ENCODE assay signal across 16 cellular contexts in the genomic region with DNA sequence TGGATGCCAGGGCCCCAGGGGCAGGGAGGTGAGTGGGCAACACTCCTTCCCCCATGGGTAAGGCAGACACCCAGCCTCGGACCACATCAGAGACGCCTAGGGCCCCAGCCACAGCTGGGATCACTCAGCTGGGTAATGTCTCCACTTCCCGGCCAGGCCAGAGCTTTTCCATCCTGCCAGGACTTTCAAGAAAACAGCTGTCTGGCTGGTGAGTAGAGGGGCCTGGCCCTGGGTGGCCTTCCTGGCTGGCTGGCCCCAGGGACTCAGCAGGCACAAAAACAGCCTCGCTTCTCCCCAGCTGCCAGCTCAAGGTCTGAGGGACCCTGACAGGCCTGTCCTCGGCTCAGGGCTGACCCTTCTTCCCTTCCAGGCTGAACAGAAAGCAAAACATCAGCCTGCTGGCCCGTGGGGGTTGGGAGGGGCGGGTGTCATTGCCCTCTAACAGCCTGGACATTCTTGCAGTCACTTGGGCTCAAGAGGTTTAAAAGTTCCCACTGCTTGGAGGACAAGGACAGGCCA. TPM values are rescaled to one million over a fixed set of nuclear protein-coding genes. Genes with fewer than 3 reads are reported as not detected.
DNase-seq lines count a peak whose midpoint lies in the region; ATAC-seq and TF ChIP-seq lines count a peak whose summit lies in the region.
"Had no signal": no experiment of that assay in that cellular context is flagged by ENCODE, and none has a peak within 500 bp of the region (broad histone marks: within the 10 kb centered on the region; RNA-seq: fewer than 3 reads in every experiment).

No MANE protein-coding gene starts in this region.

- H3K27me3 Mint-ChIP-seq in activated T-helper 17 cell treated with anti-CD3 and anti-CD28 coated beads, Interleukin-2, amount 50 U/mL, for 72 hours = peaks cover 15% of the 10 kb centered on the region

- H3K36me3 ChIP-seq in tibial nerve = no peaks in the 10 kb centered on the region

- TF ChIP-seq CTCF in tibial nerve (IDR thresholded peaks at IDR 0.05) = no peak

- H3K9me3 ChIP-seq in tibial nerve = no peaks in the 10 kb centered on the region

- TF ChIP-seq EP300 in tibial nerve (IDR thresholded peaks at IDR 0.05) = no peak

- peak; percentile 87 for ATAC-seq in Right ventricle myocardium superior (ENCODE audit: poor library complexity)
- ATAC-seq in activated T-helper 17 cell treated with anti-CD3 and anti-CD28 coated beads, Interleukin-2, amount 50 U/mL, for 72 hours (replicated peaks) = no peak
- ATAC-seq in GM18907 (IDR thresholded peaks at IDR 0.05; ENCODE audit: unreplicated experiment) = no peak
- ATAC-seq: stimulated activated effector memory CD8-positive, alpha-beta T cell treated with anti-CD3 and anti-CD28 coated beads, Interleukin-12 subunit alpha, Interleukin-12 subunit beta, amount 100 ng/mL, for 72 hours had no signal

- intact Hi-C loops in Right ventricle myocardium superior (cut with DNase I) = loop anchor here (10.0 kb wide), 2 partner anchors 78 to 142 kb away; no protein-coding TSS in a partner anchor

- no peak for TF ChIP-seq POLR2A in tibial nerve (IDR thresholded peaks at IDR 0.05)

- no peaks in the 10 kb centered on the region for H3K36me3 Mint-ChIP-seq in activated T-helper 17 cell treated with anti-CD3 and anti-CD28 coated beads, Interleukin-2, amount 50 U/mL, for 72 hours (ENCODE audit: low read depth)
- H3K36me3 Mint-ChIP-seq: stimulated activated effector memory CD8-positive, alpha-beta T cell treated with anti-CD3 and anti-CD28 coated beads, Interleukin-12 subunit alpha, Interleukin-12 subunit beta, amount 100 ng/mL, for 72 hours had no signal

- no peaks in the 10 kb centered on the region for H3K9me3 Mint-ChIP-seq in activated T-helper 17 cell treated with anti-CD3 and anti-CD28 coated beads, Interleukin-2, amount 50 U/mL, for 72 hours
- H3K9me3 Mint-ChIP-seq: stimulated activated effector memory CD8-positive, alpha-beta T cell treated with anti-CD3 and anti-CD28 coated beads, Interleukin-12 subunit alpha, Interleukin-12 subunit beta, amount 100 ng/mL, for 72 hours had no signal

- peaks cover 0 to 10% (median 0%) of the 10 kb centered on the region in 4 donors for H3K4me1 ChIP-seq in tibial nerve

- no peak overlapping the region for H3K4me3 Mint-ChIP-seq in activated T-helper 17 cell treated with anti-CD3 and anti-CD28 coated beads, Interleukin-2, amount 50 U/mL, for 72 hours
- H3K4me3 Mint-ChIP-seq: stimulated activated effector memory CD8-positive, alpha-beta T cell treated with anti-CD3 and anti-CD28 coated beads, Interleukin-12 subunit alpha, Interleukin-12 subunit beta, amount 100 ng/mL, for 72 hours had no signal

- POLR2A ChIA-PET in HEK293T (lab: Yijun Ruan, JAX) = no interaction called here

- H3K27me3 ChIP-seq in tibial nerve = no peaks in the 10 kb centered on the region

- H3K27ac Mint-ChIP-seq in activated T-helper 17 cell treated with anti-CD3 and anti-CD28 coated beads, Interleukin-2, amount 50 U/mL, for 72 hours = no peak overlapping the region
- H3K27ac Mint-ChIP-seq: stimulated activated effector memory CD8-positive, alpha-beta T cell treated with anti-CD3 and anti-CD28 coated beads, Interleukin-12 subunit alpha, Interleukin-12 subunit beta, amount 100 ng/mL, for 72 hours had no signal

- no peak overlapping the region for H3K4me3 ChIP-seq in tibial nerve

- CTCF ChIA-PET in HEK293T (lab: Yijun Ruan, JAX) = interaction anchor here (1.3 kb wide), 1 partner anchor 14 kb away, joined by 3 read pairs; no protein-coding TSS in a partner anchor

- peaks cover 4% of the 10 kb centered on the region for H3K4me1 Mint-ChIP-seq in activated T-helper 17 cell treated with anti-CD3 and anti-CD28 coated beads, Interleukin-2, amount 50 U/mL, for 72 hours

- WGBS in tibial nerve, 2 donors = 18 to 22% methylated on average over 4 to 6 of the region's 7 CpGs

- H3K27ac ChIP-seq in tibial nerve = peak overlapping the region in 3 of 4 donors; percentile 33 to 62 (median 59)
- H3K27ac ChIP-seq: HL-60 had no signal

- DNase-seq in RPMI7951 (ENCODE audit: low read depth) = peak; percentile 93
- peak; percentile 80 for DNase-seq in Right ventricle myocardium superior
- peak; percentile 21 for DNase-seq in myocyte (ENCODE audit: low read depth)
- no peak for DNase-seq in tibial nerve (ENCODE audit: low spot score in 2 of 2)
- no peak for DNase-seq in HEK293T (ENCODE audit: extremely low spot score)
- no peak for DNase-seq in iPS-NIHi7 (ENCODE audit: extremely low spot score)
- DNase-seq: activated CD4-positive, alpha-beta T cell treated with anti-CD3 and anti-CD28 coated beads, Interleukin-2, amount 50 U/mL, for 1 hour; caudate nucleus; erythroblast; MM.1S; NCI-H2171 treated with DMSO at 0.1 percent for 48 hours; T-helper 1 cell had no signal

TF ChIP-seq in HEK293T, 16 proteins besides CTCF, POLR2A, EP300 and RAD21:
- no peak for TF ChIP-seq FOXK2 (IDR thresholded peaks at IDR 0.05)
- TF ChIP-seq BHLHE40 (IDR thresholded peaks at IDR 0.05; ENCODE audit: borderline replicate concordance) = no peak
- no peak for TF ChIP-seq ARNT (IDR thresholded peaks at IDR 0.05)
- no peak for TF ChIP-seq NFRKB (IDR thresholded peaks at IDR 0.05)
- TF ChIP-seq LEF1 (IDR thresholded peaks at IDR 0.05; ENCODE audit: borderline replicate concordance) = no peak
- TF ChIP-seq CTBP1 (IDR thresholded peaks at IDR 0.05; ENCODE audit: borderline replicate concordance) = no peak
- no peak for TF ChIP-seq ELF4 (IDR thresholded peaks at IDR 0.05)
- no peak for TF ChIP-seq FOXA1 (IDR thresholded peaks at IDR 0.05)
- no peak for TF ChIP-seq ZNF384 (IDR thresholded peaks at IDR 0.05)
- TF ChIP-seq SUZ12 (IDR thresholded peaks at IDR 0.05) = no peak
- no peak for TF ChIP-seq L3MBTL2 (conservative IDR thresholded peaks at IDR 0.05)
- TF ChIP-seq HDGF (IDR thresholded peaks at IDR 0.05; ENCODE audit: borderline replicate concordance) = no peak
- TF ChIP-seq FOXM1 (IDR thresholded peaks at IDR 0.05; ENCODE audit: borderline replicate concordance) = no peak
- no peak for TF ChIP-seq SP1 (IDR thresholded peaks at IDR 0.05)
- no peak for TF ChIP-seq TARDBP (IDR thresholded peaks at IDR 0.05)

RNA-seq across cellular contexts. Expression of gene JPH3, which starts 45.3 kb away (rescaled TPM):
- total RNA-seq in RPMI7951 (2014; rRNA removed; shearing (Covaris generic)) = not detected in 2 replicates
- total RNA-seq in Right ventricle myocardium superior (0.08 TPM), myocyte (not detected in 2 replicates), tibial nerve (under 1 TPM in 1 of 4 donors, not detected in 3; 0.39 TPM)
- polyA plus RNA-seq in myocyte (2012) = 0.09 TPM
- total RNA-seq in activated T-helper 17 cell treated with anti-CD3 and anti-CD28 coated beads, Interleukin-2, amount 50 U/mL, for 72 hours = under 1 TPM in 1 of 2 donors, not detected in 1; 0.09 TPM

Comparison
In these comparisons a context has a peak if more than half of its experiments do, and no peak if none do; other contexts are left out.
1. DNase-seq: peak in RPMI7951 (single experiment), Right ventricle myocardium superior (single experiment) and myocyte (single experiment); none in tibial nerve (0 of 2), HEK293T (single experiment) and iPS-NIHi7 (single experiment).